Comparison of ENCODE assay signal across 9 cellular contexts in the genomic region with DNA sequence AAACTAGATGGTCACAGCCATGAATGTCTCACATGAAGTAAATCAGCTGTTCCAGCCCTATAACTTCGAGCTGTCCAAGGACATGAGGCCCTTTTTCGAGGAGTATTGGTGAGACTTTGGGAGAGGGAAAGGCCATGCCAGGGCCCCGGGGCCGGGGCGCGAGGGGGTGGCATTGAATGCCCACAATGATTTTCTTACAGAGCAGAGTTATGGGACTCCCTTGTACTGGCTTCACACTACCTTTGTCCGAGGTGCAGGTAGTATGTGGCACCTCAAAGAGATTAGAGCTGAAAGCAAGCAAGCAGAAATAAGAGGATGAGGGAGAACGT. TPM values are rescaled to one million over a fixed set of nuclear protein-coding genes. Genes with fewer than 3 reads are reported as not detected.
DNase-seq lines count a peak whose midpoint lies in the region; ATAC-seq, FAIRE-seq and TF ChIP-seq lines count a peak whose summit lies in the region.
"Had no signal": no experiment of that assay in that cellular context is flagged by ENCODE, and none has a peak within 500 bp of the region (broad histone marks: within the 10 kb centered on the region; RNA-seq: fewer than 3 reads in every experiment).

No MANE protein-coding gene starts in this region.

- H2AK5ac ChIP-seq in H9 (ENCODE audit: insufficient read length, low read length), result no peak overlapping the region

- no peaks in the 10 kb centered on the region for H3K79me1 ChIP-seq in H9 (ENCODE audit: insufficient read depth, low read depth, low read length, poor library complexity, severe bottlenecking)

- no peak overlapping the region for H2BK20ac ChIP-seq in H9 (ENCODE audit: low read depth, low read length, poor library complexity, severe bottlenecking)

- TF ChIP-seq CTCF in keratinocyte (optimal IDR thresholded peaks at IDR 0.05 in 1 of 3, IDR thresholded peaks at IDR 0.05 in 1 of 3, conservative IDR thresholded peaks at IDR 0.05 in 1 of 3; ENCODE audit: extremely low read depth in 1 of 3, insufficient read depth in 2 of 3, low read length in 3 of 3) (no peak), H9 (conservative IDR thresholded peaks at IDR 0.05) (no peak)

- FAIRE-seq in keratinocyte (lab: Jason Lieb, UNC), result no peak

- H3K4me3 ChIP-seq in keratinocyte (ENCODE audit: control insufficient read depth in 2 of 3, extremely low read depth in 1 of 3, insufficient read depth in 2 of 3, low read depth in 1 of 3, low read length in 3 of 3), result no peak overlapping the region

- H4K91ac ChIP-seq in H9 (ENCODE audit: insufficient read length, low read depth, low read length), result no peak overlapping the region

- no peaks in the 10 kb centered on the region for H3K9me1 ChIP-seq in keratinocyte (ENCODE audit: control insufficient read depth, extremely low read depth, insufficient read depth, low read length)

- no peak overlapping the region for H4K5ac ChIP-seq in H9 (ENCODE audit: insufficient read length, low read depth, low read length)

- H3K23me2 ChIP-seq in H9 (ENCODE audit: insufficient read length, low read depth, low read length, poor library complexity, severe bottlenecking), result peaks cover 16% of the 10 kb centered on the region

- H2BK12ac ChIP-seq in H9 (ENCODE audit: insufficient read length, low read depth, low read length), result no peak overlapping the region

- H2BK5ac ChIP-seq in H9 (ENCODE audit: insufficient read length, low read length), result no peak overlapping the region

- H3K56ac ChIP-seq in H9 (ENCODE audit: insufficient read length, low read depth, low read length), result no peak overlapping the region

- H3K9ac ChIP-seq in keratinocyte (ENCODE audit: control insufficient read depth, extremely low read depth, insufficient read depth, low read length) (no peak overlapping the region), H9 (ENCODE audit: extremely low read depth, insufficient read length, low read length) (no peak overlapping the region)

- H4K8ac ChIP-seq in H9 (replicated peaks; ENCODE audit: insufficient read length, low read depth, low read length), result no peak overlapping the region

- no peak overlapping the region for H3K27ac Mint-ChIP-seq in activated CD4-positive, alpha-beta T cell treated with anti-CD3 and anti-CD28 coated beads, Interleukin-2, amount 10 ng/mL, durations not matched to agents 24 days and 14 days
- H3K27ac Mint-ChIP-seq in activated CD8-positive, alpha-beta T cell treated with anti-CD3 and anti-CD28 coated beads, Interleukin-2, amount 10 ng/mL, durations not matched to agents 7 days and 5 days, result no peak overlapping the region
- no peak overlapping the region for H3K27ac Mint-ChIP-seq in stimulated activated naive CD8-positive, alpha-beta T cell treated with anti-CD3 and anti-CD28 coated beads, Interleukin-15, amount 100 ng/mL, for 72 hours
- H3K27ac Mint-ChIP-seq in H9, result no peak overlapping the region

- H2BK15ac ChIP-seq in H9 (ENCODE audit: low read depth, low read length), result no peak overlapping the region

- no peaks in the 10 kb centered on the region for H3K9me3 Mint-ChIP-seq in activated CD4-positive, alpha-beta T cell treated with anti-CD3 and anti-CD28 coated beads, Interleukin-2, amount 10 ng/mL, durations not matched to agents 24 days and 14 days
- no peaks in the 10 kb centered on the region for H3K9me3 Mint-ChIP-seq in activated CD8-positive, alpha-beta T cell treated with anti-CD3 and anti-CD28 coated beads, Interleukin-2, amount 10 ng/mL, durations not matched to agents 7 days and 5 days (ENCODE audit: insufficient read depth)
- H3K9me3 Mint-ChIP-seq in stimulated activated naive CD8-positive, alpha-beta T cell treated with anti-CD3 and anti-CD28 coated beads, Interleukin-15, amount 100 ng/mL, for 72 hours, result no peaks in the 10 kb centered on the region
- peaks cover 0 to 6% of the 10 kb centered on the region in 2 experiments; a peak in 1 of 5 replicates for H3K9me3 Mint-ChIP-seq in H9

- H3K4me1 ChIP-seq in keratinocyte (ENCODE audit: control insufficient read depth, extremely low read depth, insufficient read depth, low read length) (peaks cover 24% of the 10 kb centered on the region), H9 (ENCODE audit: insufficient read depth, low read length) (no peaks in the 10 kb centered on the region)

- H3K18ac ChIP-seq in H9 (ENCODE audit: insufficient read length, low read depth, low read length), result no peak overlapping the region

- no CpG with 5 or more reads among the region's 8 CpGs for WGBS in H9 (ENCODE audit: extremely low coverage, insufficient read length, low lambda C conversion rate)

- H3K23ac ChIP-seq in H9 (ENCODE audit: insufficient read length, low read depth, low read length), result no peak overlapping the region

- POLR2A ChIA-PET in activated CD8-positive, alpha-beta T cell treated with anti-CD3 and anti-CD28 coated beads, Interleukin-2, amount 10 ng/mL, durations not matched to agents 7 days and 5 days (lab: Charles Lee), result interaction anchor here (0.8 to 1.4 kb wide), 3 partner anchors 19 to 57 kb away, joined by 3 to 6 read pairs (median 3); partner anchors contain the start of gene GBF1

- no peaks in the 10 kb centered on the region for H4K20me1 ChIP-seq in keratinocyte (ENCODE audit: control insufficient read depth, extremely low read depth, insufficient read depth, low read length)
- H4K20me1 ChIP-seq in H9 (ENCODE audit: control insufficient read depth, insufficient read depth, insufficient read length), result no peaks in the 10 kb centered on the region

- peaks cover 19% of the 10 kb centered on the region for H3K4me1 Mint-ChIP-seq in activated CD4-positive, alpha-beta T cell treated with anti-CD3 and anti-CD28 coated beads, Interleukin-2, amount 10 ng/mL, durations not matched to agents 24 days and 14 days
- peaks cover 29% of the 10 kb centered on the region for H3K4me1 Mint-ChIP-seq in activated CD8-positive, alpha-beta T cell treated with anti-CD3 and anti-CD28 coated beads, Interleukin-2, amount 10 ng/mL, durations not matched to agents 7 days and 5 days (ENCODE audit: low read depth)
- H3K4me1 Mint-ChIP-seq in stimulated activated naive CD8-positive, alpha-beta T cell treated with anti-CD3 and anti-CD28 coated beads, Interleukin-15, amount 100 ng/mL, for 72 hours, result peaks cover 31% of the 10 kb centered on the region
- peaks cover 7 to 8% of the 10 kb centered on the region in 2 experiments for H3K4me1 Mint-ChIP-seq in H9

- no peak overlapping the region for H3K27ac ChIP-seq in keratinocyte (ENCODE audit: control insufficient read depth, insufficient read depth, low read length)
- H3K27ac ChIP-seq in H9 (ENCODE audit: insufficient read length, low read depth, low read length), result no peak overlapping the region

- CTCF ChIA-PET in activated CD8-positive, alpha-beta T cell treated with anti-CD3 and anti-CD28 coated beads, Interleukin-2, amount 10 ng/mL, durations not matched to agents 7 days and 5 days (lab: Charles Lee), result interaction anchor here (0.6 to 23.0 kb wide), 7 partner anchors 56 to 369 kb away, joined by 3 to 742 read pairs (median 8); partner anchors contain the start of genes NFKB2 and PPRC1

- intact Hi-C loops in activated CD4-positive, alpha-beta T cell treated with anti-CD3 and anti-CD28 coated beads, Interleukin-2, amount 10 ng/mL, durations not matched to agents 24 days and 14 days (cut with micrococcal nuclease), result loop anchor here (5.0 kb wide), 2 partner anchors 39 to 356 kb away; no protein-coding TSS in a partner anchor

- H3K4me3 Mint-ChIP-seq in activated CD4-positive, alpha-beta T cell treated with anti-CD3 and anti-CD28 coated beads, Interleukin-2, amount 10 ng/mL, durations not matched to agents 24 days and 14 days, result peak overlapping the region; percentile 56
- H3K4me3 Mint-ChIP-seq in activated CD8-positive, alpha-beta T cell treated with anti-CD3 and anti-CD28 coated beads, Interleukin-2, amount 10 ng/mL, durations not matched to agents 7 days and 5 days, result peak overlapping the region; percentile 32
- H3K4me3 Mint-ChIP-seq in stimulated activated naive CD8-positive, alpha-beta T cell treated with anti-CD3 and anti-CD28 coated beads, Interleukin-15, amount 100 ng/mL, for 72 hours, result peak overlapping the region; percentile 57 to 59
- H3K4me3 Mint-ChIP-seq in H9, result peak overlapping the region in 1 of 2 experiments; percentile 72; a peak in 2 of 5 replicates

- H2BK120ac ChIP-seq in H9 (ENCODE audit: low read depth, low read length, poor library complexity, severe bottlenecking), result no peak overlapping the region

- H3K9me3 ChIP-seq in keratinocyte (ENCODE audit: control insufficient read depth, low read depth, low read length) (no peaks in the 10 kb centered on the region), H9 (ENCODE audit: control insufficient read depth, low read depth, low read length) (no peaks in the 10 kb centered on the region)

- no peak for DNase-seq in activated CD4-positive, alpha-beta T cell treated with anti-CD3 and anti-CD28 coated beads, Interleukin-2, amount 10 ng/mL, durations not matched to agents 24 days and 14 days
- no peak for DNase-seq in activated CD4-positive, alpha-beta T cell treated with anti-CD3 and anti-CD28 coated beads, Interleukin-2, amount 50 U/mL, for 4 hours
- DNase-seq in activated CD8-positive, alpha-beta T cell treated with anti-CD3 and anti-CD28 coated beads, Interleukin-2, amount 10 ng/mL, durations not matched to agents 7 days and 5 days, result no peak
- DNase-seq in keratinocyte (ENCODE audit: low read depth, low spot score) (no peak), NCI-H748 treated with DMSO at 0.1 percent for 48 hours (lab: John Stamatoyannopoulos, UW) (no peak), H9 (no peak), DMS 273 (lab: John Stamatoyannopoulos, UW; ENCODE audit: unreplicated experiment) (no peak)
- DNase-seq in stimulated activated naive CD8-positive, alpha-beta T cell treated with anti-CD3 and anti-CD28 coated beads, Interleukin-15, amount 100 ng/mL, for 72 hours, result no peak
- DNase-seq: KG1 had no signal

- H3K4ac ChIP-seq in H9 (ENCODE audit: low read depth, low read length), result no peak overlapping the region

- H3K79me2 ChIP-seq in keratinocyte (ENCODE audit: control insufficient read depth, insufficient read depth, low read length) (no peaks in the 10 kb centered on the region), H9 (ENCODE audit: insufficient read depth, low read length) (no peaks in the 10 kb centered on the region)

- no peak overlapping the region for H3K14ac ChIP-seq in H9 (ENCODE audit: insufficient read depth, low read length)

- no peaks in the 10 kb centered on the region for H3K36me3 Mint-ChIP-seq in activated CD4-positive, alpha-beta T cell treated with anti-CD3 and anti-CD28 coated beads, Interleukin-2, amount 10 ng/mL, durations not matched to agents 24 days and 14 days (ENCODE audit: low read depth)
- H3K36me3 Mint-ChIP-seq in activated CD8-positive, alpha-beta T cell treated with anti-CD3 and anti-CD28 coated beads, Interleukin-2, amount 10 ng/mL, durations not matched to agents 7 days and 5 days (ENCODE audit: low read depth), result no peaks in the 10 kb centered on the region
- no peaks in the 10 kb centered on the region; a peak in 1 of 7 replicates for H3K36me3 Mint-ChIP-seq in H9 (ENCODE audit: insufficient read depth in 1 of 3, low read depth in 3 of 3)

- H3K36me3 ChIP-seq in keratinocyte (ENCODE audit: control insufficient read depth in 2 of 2, extremely low read depth in 1 of 2, insufficient read depth in 2 of 2, low read length in 2 of 2), result no peaks in the 10 kb centered on the region

- H2AFZ ChIP-seq in keratinocyte (ENCODE audit: control insufficient read depth, low read length) (peak overlapping the region; percentile 61), H9 (ENCODE audit: low read length) (no peak overlapping the region)

- H3K4me2 ChIP-seq in keratinocyte (ENCODE audit: control insufficient read depth, extremely low read depth, insufficient read depth, low read depth, low read length) (peak overlapping the region; percentile 78), H9 (ENCODE audit: insufficient read depth, insufficient read length, low read length) (no peak overlapping the region)

- ATAC-seq in activated CD8-positive, alpha-beta T cell treated with anti-CD3 and anti-CD28 coated beads, Interleukin-2, amount 10 ng/mL, durations not matched to agents 7 days and 5 days, result no peak
- no peak for ATAC-seq in stimulated activated naive CD8-positive, alpha-beta T cell treated with anti-CD3 and anti-CD28 coated beads, Interleukin-15, amount 100 ng/mL, for 72 hours

- dilution Hi-C loops in keratinocyte (cut with MboI; ENCODE audit: extremely low pct_ligation_motif_present, low sequenced_read_pairs), result no loop called here

- H3K27me3 Mint-ChIP-seq in activated CD4-positive, alpha-beta T cell treated with anti-CD3 and anti-CD28 coated beads, Interleukin-2, amount 10 ng/mL, durations not matched to agents 24 days and 14 days, result peaks cover 55% of the 10 kb centered on the region
- peaks cover 50% of the 10 kb centered on the region for H3K27me3 Mint-ChIP-seq in activated CD8-positive, alpha-beta T cell treated with anti-CD3 and anti-CD28 coated beads, Interleukin-2, amount 10 ng/mL, durations not matched to agents 7 days and 5 days (ENCODE audit: low read depth)
- H3K27me3 Mint-ChIP-seq in stimulated activated naive CD8-positive, alpha-beta T cell treated with anti-CD3 and anti-CD28 coated beads, Interleukin-15, amount 100 ng/mL, for 72 hours, result peaks cover 71% of the 10 kb centered on the region
- peaks cover 94% of the 10 kb centered on the region for H3K27me3 Mint-ChIP-seq in H9 (ENCODE audit: low read depth)

- no peak overlapping the region for H3T11ph ChIP-seq in H9 (ENCODE audit: low read length)

- H3K27me3 ChIP-seq in keratinocyte (ENCODE audit: control insufficient read depth, extremely low read depth, insufficient read depth, low read length) (peaks cover 38% of the 10 kb centered on the region), H9 (ENCODE audit: insufficient read depth, low read length) (peaks cover 41% of the 10 kb centered on the region)

RNA-seq across cellular contexts. Expression of gene ELOVL3, which starts 0.4 kb away (rescaled TPM):
- 0.14 TPM in 1 of 2 replicates, not detected in the other for total RNA-seq in activated CD4-positive, alpha-beta T cell treated with anti-CD3 and anti-CD28 coated beads, Interleukin-2, amount 10 ng/mL, durations not matched to agents 24 days and 14 days
- not detected for total RNA-seq in activated CD8-positive, alpha-beta T cell treated with anti-CD3 and anti-CD28 coated beads, Interleukin-2, amount 10 ng/mL, durations not matched to agents 7 days and 5 days
- polyA plus RNA-seq in keratinocyte, result 0.10 to 0.42 TPM (median 0.26 TPM) in 3 replicates
- polyA plus RNA-seq in keratinocyte (2011; ENCODE audit: low read depth), result 0.77 TPM
- 0.06 and 0.25 TPM in 2 replicates for polyA plus RNA-seq in keratinocyte (2011; cell fraction: cytosol; rRNA removed)
- polyA plus RNA-seq in keratinocyte (2011; cell fraction: nucleus; rRNA removed), result 0.16 TPM in 1 of 2 replicates, not detected in the other
- 0.08 and 1.5 TPM in 2 replicates for polyA plus RNA-seq in keratinocyte (2012; ENCODE audit: low replicate concordance)
- 0.46 TPM in 1 of 3 replicates, not detected in the others for polyA minus RNA-seq in keratinocyte
- polyA minus RNA-seq in keratinocyte (2011; cell fraction: cytosol; rRNA and poly(A)+ RNA removed), result not detected
- polyA minus RNA-seq in keratinocyte (2011; cell fraction: nucleus; rRNA and poly(A)+ RNA removed), result not detected in 2 replicates
- total RNA-seq in H9 (2021), result not detected in 2 replicates

RNA-seq across cellular contexts. Expression of gene PITX3, which starts 14.8 kb away (rescaled TPM):
- 0.54 and 0.86 TPM in 2 replicates for total RNA-seq in activated CD4-positive, alpha-beta T cell treated with anti-CD3 and anti-CD28 coated beads, Interleukin-2, amount 10 ng/mL, durations not matched to agents 24 days and 14 days
- not detected for total RNA-seq in activated CD8-positive, alpha-beta T cell treated with anti-CD3 and anti-CD28 coated beads, Interleukin-2, amount 10 ng/mL, durations not matched to agents 7 days and 5 days
- not detected in 3 replicates for polyA plus RNA-seq in keratinocyte
- not detected for polyA plus RNA-seq in keratinocyte (2011; ENCODE audit: low read depth)
- polyA plus RNA-seq in keratinocyte (2011; cell fraction: cytosol; rRNA removed), result not detected in 2 replicates
- polyA plus RNA-seq in keratinocyte (2011; cell fraction: nucleus; rRNA removed), result not detected in 2 replicates
- polyA plus RNA-seq in keratinocyte (2012; ENCODE audit: low replicate concordance), result not detected in 2 replicates
- not detected in 3 replicates for polyA minus RNA-seq in keratinocyte
- polyA minus RNA-seq in keratinocyte (2011; cell fraction: cytosol; rRNA and poly(A)+ RNA removed), result not detected
- not detected in 2 replicates for polyA minus RNA-seq in keratinocyte (2011; cell fraction: nucleus; rRNA and poly(A)+ RNA removed)
- total RNA-seq in H9 (2021), result not detected in 2 replicates

RNA-seq across cellular contexts. Expression of gene GBF1, which starts 18.8 kb away (rescaled TPM):
- total RNA-seq in activated CD4-positive, alpha-beta T cell treated with anti-CD3 and anti-CD28 coated beads, Interleukin-2, amount 10 ng/mL, durations not matched to agents 24 days and 14 days, result 45.2 and 47.7 TPM in 2 replicates
- total RNA-seq in activated CD8-positive, alpha-beta T cell treated with anti-CD3 and anti-CD28 coated beads, Interleukin-2, amount 10 ng/mL, durations not matched to agents 7 days and 5 days, result 10 to 100 TPM; 39.8 to 42.9 TPM
- 14.7 to 27.0 TPM (median 17.4 TPM) in 3 replicates for polyA plus RNA-seq in keratinocyte
- 9.5 TPM for polyA plus RNA-seq in keratinocyte (2011; ENCODE audit: low read depth)
- polyA plus RNA-seq in keratinocyte (2011; cell fraction: cytosol; rRNA removed), result 17.5 and 18.3 TPM in 2 replicates
- polyA plus RNA-seq in keratinocyte (2011; cell fraction: nucleus; rRNA removed), result 51.6 and 59.4 TPM in 2 replicates
- polyA plus RNA-seq in keratinocyte (2012; ENCODE audit: low replicate concordance), result 18.5 and 35.6 TPM in 2 replicates
- 46.2 to 106 TPM (median 67.6 TPM) in 3 replicates for polyA minus RNA-seq in keratinocyte
- polyA minus RNA-seq in keratinocyte (2011; cell fraction: cytosol; rRNA and poly(A)+ RNA removed), result 27.8 TPM
- polyA minus RNA-seq in keratinocyte (2011; cell fraction: nucleus; rRNA and poly(A)+ RNA removed), result 62.0 and 97.2 TPM in 2 replicates
- 23.5 and 23.7 TPM in 2 replicates for total RNA-seq in H9 (2021)
